11 cellular contexts compared by ENCODE assay signal in the genomic region with DNA sequence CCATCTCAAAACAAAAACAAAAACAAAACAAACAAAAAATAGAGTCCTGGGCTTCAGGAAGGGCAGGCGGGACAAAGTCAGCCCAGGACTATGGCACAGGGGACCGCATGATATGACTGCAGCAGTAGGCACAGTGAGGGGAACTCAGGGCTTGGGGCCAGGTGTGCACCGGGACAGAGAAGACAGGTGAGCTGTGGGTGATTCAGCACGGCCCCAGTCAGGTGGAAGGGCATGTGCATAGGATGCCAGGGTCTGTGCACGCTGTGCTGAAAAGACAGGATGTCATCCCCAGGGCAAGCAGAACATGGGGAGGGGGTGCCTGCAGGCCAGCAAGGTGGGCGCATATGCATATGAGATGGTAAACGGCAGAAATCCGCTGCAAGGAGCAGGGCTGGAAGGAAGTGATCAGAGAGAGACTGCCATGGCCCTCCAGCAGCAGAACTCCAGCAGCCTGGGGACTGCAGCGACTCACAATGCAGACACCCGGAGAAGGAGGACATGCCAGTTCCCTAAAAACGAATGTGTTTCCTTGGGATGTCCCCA. TPM values are rescaled to one million over a fixed set of nuclear protein-coding genes. Genes with fewer than 3 reads are reported as not detected.
A peak's percentile ranks its signal among the peaks of the same experiment; 100 is the strongest.
DNase-seq lines count a peak whose midpoint lies in the region; ATAC-seq, FAIRE-seq and TF ChIP-seq lines count a peak whose summit lies in the region.
"Had no signal": no experiment of that assay in that cellular context is flagged by ENCODE, and none has a peak within 500 bp of the region (broad histone marks: within the 10 kb centered on the region; RNA-seq: fewer than 3 reads in every experiment).

No MANE protein-coding gene starts in this region.

- peak overlapping the region; percentile 80 for H3K4ac ChIP-seq in H1 (replicated peaks; ENCODE audit: insufficient read length, low read depth, low read length)

- TF ChIP-seq EP300 in H1 (IDR thresholded peaks at IDR 0.05; ENCODE audit: borderline replicate concordance in 1 of 2, low read depth in 2 of 2, low read length in 2 of 2): no peak

- H3K4me3 ChIP-seq in H1 (ENCODE audit: extremely low read depth in 1 of 4, insufficient read depth in 2 of 4, low read depth in 3 of 4, low read length in 4 of 4): no peak overlapping the region
- H3K4me3 ChIP-seq in neutrophil (ENCODE audit: low read depth in 1 of 2, low read length in 1 of 2): peak overlapping the region in 1 of 2 experiments; percentile 28

- 0 out of 2 replicates have a peak overlapping the region, but pooled peaks have one; percentile 37 for H3K27ac ChIP-seq in H1 (ENCODE audit: low read depth, low read length)
- peak overlapping the region; percentile 78 for H3K27ac ChIP-seq in neutrophil
- H3K27ac ChIP-seq: HL-60 had no signal

- POLR2A ChIA-PET in H1 (lab: Charles Lee; ENCODE audit: partially characterized antibody): interaction anchor here (0.5 to 1.8 kb wide), 6 partner anchors 12 to 185 kb away, joined by 3 to 6 read pairs (median 3); a partner anchor contains a TSS

- no peak overlapping the region for H3K14ac ChIP-seq in H1 (ENCODE audit: insufficient read length)

- no peak for TF ChIP-seq POLR2A in H1 (IDR thresholded peaks at IDR 0.05; ENCODE audit: control extremely low read depth in 1 of 2, low read depth in 2 of 2, low read length in 2 of 2)

- H3K23me2 ChIP-seq in H1 (ENCODE audit: low read depth, low read length): peaks cover 2% of the 10 kb centered on the region; the same call in 1 of the 2 replicates

- H3K4me1 ChIP-seq in H1 (replicated peaks in 1 of 4; ENCODE audit: control insufficient read depth in 3 of 4, insufficient read depth in 4 of 4, low read length in 3 of 4): peaks cover 16 to 29% (median 21%) of the 10 kb centered on the region in 4 experiments
- H3K4me1 ChIP-seq in neutrophil (ENCODE audit: control insufficient read depth in 1 of 2, insufficient read depth in 1 of 2, low read depth in 1 of 2, low read length in 1 of 2): peaks cover 46 to 63% of the 10 kb centered on the region in 2 experiments

- no peak overlapping the region for H2AK5ac ChIP-seq in H1 (ENCODE audit: low read depth, low read length)

- peaks cover 3 to 88% of the 10 kb centered on the region in 2 experiments; a peak in 3 of 4 replicates for H3K79me2 ChIP-seq in H1 (ENCODE audit: control insufficient read depth in 1 of 2, insufficient read depth in 2 of 2, low read length in 2 of 2)

- H3K4me2 ChIP-seq in H1 (ENCODE audit: insufficient read depth in 1 of 2, low read depth in 2 of 2, low read length in 2 of 2): peak overlapping the region in 1 of 2 experiments; percentile 37; a peak in 3 of 4 replicates

- H3K36me3 Mint-ChIP-seq in CD14-positive monocyte: peaks cover 7 to 17% of the 10 kb centered on the region in 2 donors
- H3K36me3 Mint-ChIP-seq in IgD-negative memory B cell: no peaks in the 10 kb centered on the region

- H2BK5ac ChIP-seq in H1 (ENCODE audit: low read depth, low read length): peak overlapping the region; percentile 82

- H4K5ac ChIP-seq in H1 (ENCODE audit: insufficient read length, low read depth, low read length): no peak overlapping the region

- H4K91ac ChIP-seq in H1 (replicated peaks; ENCODE audit: insufficient read length, low read length): no peak overlapping the region

- peak overlapping the region; percentile 90; the same call in 1 of the 2 replicates for H2BK12ac ChIP-seq in H1 (ENCODE audit: low read depth, low read length)

- H3K27ac Mint-ChIP-seq in CD14-positive monocyte (peak overlapping the region in 6 of 7 donors; percentile 1 to 73 (median 33)), IgD-negative memory B cell (peak overlapping the region in 2 of 3 donors; percentile 6 to 85)

- H3K4me1 Mint-ChIP-seq in CD14-positive monocyte: peaks cover 45% of the 10 kb centered on the region
- peaks cover 33 to 50% (median 35%) of the 10 kb centered on the region in 3 donors for H3K4me1 Mint-ChIP-seq in IgD-negative memory B cell

- TF ChIP-seq RAD21 in H1 (IDR thresholded peaks at IDR 0.05 in 1 of 2, conservative IDR thresholded peaks at IDR 0.05 in 1 of 2; ENCODE audit: low read depth in 2 of 2, low read length in 2 of 2): no peak

- no peak overlapping the region for H3K56ac ChIP-seq in H1 (replicated peaks; ENCODE audit: insufficient read length, low read depth, low read length)

- H3K9me3 ChIP-seq in H1 (ENCODE audit: insufficient read depth in 2 of 2, low read depth in 1 of 2, low read length in 1 of 2) (no peaks in the 10 kb centered on the region), neutrophil (no peaks in the 10 kb centered on the region)

- no peaks in the 10 kb centered on the region for H3K27me3 ChIP-seq in H1 (replicated peaks in 1 of 4; ENCODE audit: control insufficient read depth in 3 of 4, extremely low read depth in 1 of 4, insufficient read depth in 3 of 4, low read length in 3 of 4)
- H3K27me3 ChIP-seq in neutrophil: no peaks in the 10 kb centered on the region

- peaks cover 22% of the 10 kb centered on the region for H3K79me1 ChIP-seq in H1 (ENCODE audit: low read depth, low read length)

- H2BK120ac ChIP-seq in H1 (replicated peaks; ENCODE audit: low read depth, low read length): no peak overlapping the region

- peak overlapping the region; percentile 3; the same call in 1 of the 2 replicates for H3K18ac ChIP-seq in H1 (ENCODE audit: extremely low read depth, low read length)

- CTCF ChIA-PET in H1 (lab: Charles Lee; ENCODE audit: partially characterized antibody): interaction anchor here (1.1 to 7.1 kb wide), 2 partner anchors 13 to 67 kb away, joined by 3 to 66 read pairs; no protein-coding TSS in a partner anchor

- H3K9ac ChIP-seq in H1 (replicated peaks in 1 of 4; ENCODE audit: extremely low read depth in 1 of 4, low read depth in 3 of 4, low read length in 3 of 4): peak overlapping the region in 2 of 4 experiments; percentile 1 to 25; a peak in 1 of 7 replicates

- H4K20me1 ChIP-seq in H1 (replicated peaks in 1 of 2; ENCODE audit: control insufficient read depth in 1 of 2, insufficient read depth in 2 of 2, low read length in 2 of 2): peaks cover 14 to 32% of the 10 kb centered on the region in 2 experiments

- H3K23ac ChIP-seq in H1 (ENCODE audit: insufficient read length): no peak overlapping the region

- H3K9me3 Mint-ChIP-seq in CD14-positive monocyte: no peaks in the 10 kb centered on the region
- H3K9me3 Mint-ChIP-seq in IgD-negative memory B cell: no peaks in the 10 kb centered on the region

- H3K27me3 Mint-ChIP-seq in CD14-positive monocyte (ENCODE audit: low read depth in 3 of 3): peaks cover 0 to 2% (median 0%) of the 10 kb centered on the region in 3 donors
- peaks cover 1% of the 10 kb centered on the region for H3K27me3 Mint-ChIP-seq in IgD-negative memory B cell

- H2BK15ac ChIP-seq in H1 (ENCODE audit: low read length): no peak overlapping the region

- intact Hi-C loops in CD14-positive monocyte (cut with micrococcal nuclease): no loop called here

- H4K8ac ChIP-seq in H1 (ENCODE audit: extremely low read depth, insufficient read depth, low read length): no peak overlapping the region; the same call in 1 of the 2 replicates

- WGBS in H1 (ENCODE audit: extremely low coverage in 1 of 2, insufficient coverage in 1 of 2, insufficient read length in 1 of 2, insufficient replicate concordance in 2 of 2, low coverage in 1 of 2, low lambda C conversion rate in 2 of 2, missing lambda C conversion rate in 1 of 2), 2 experiments: 72% methylated on average over 11 of the region's 11 CpGs; no CpG with 5 or more reads in 1 of the 2 experiments

- no peak for ATAC-seq in HG03175 (IDR thresholded peaks at IDR 0.05; ENCODE audit: unreplicated experiment)

- H2AFZ ChIP-seq in H1 (ENCODE audit: low read length): no peak overlapping the region

- H2BK20ac ChIP-seq in H1 (ENCODE audit: low read length): no peak overlapping the region

- DNase-seq in CD14-positive monocyte (ENCODE audit: low spot score) (no peak), H1 (ENCODE audit: low read depth in 1 of 2, low spot score in 2 of 2) (peak in 1 of 2 experiments; percentile 57), DMS153 treated with DMSO at 0.1 percent for 48 hours (lab: John Stamatoyannopoulos, UW; ENCODE audit: unreplicated experiment) (no peak), cerebellar nuclear complex (lab: John Stamatoyannopoulos, UW) (no peak)
- no peak for DNase-seq in activated CD4-positive, alpha-beta T cell treated with anti-CD3 and anti-CD28 coated beads for 1 hour

- no peak for FAIRE-seq in H1 (lab: Jason Lieb, UNC)
- FAIRE-seq: G401.6 had no signal

- no peak for TF ChIP-seq CTCF in CD14-positive monocyte (IDR thresholded peaks at IDR 0.05)
- no peak for TF ChIP-seq CTCF in H1 (IDR thresholded peaks at IDR 0.05; ENCODE audit: control extremely low read depth in 1 of 3, insufficient read depth in 1 of 3, low read depth in 1 of 3, low read length in 3 of 3)
- no peak for TF ChIP-seq CTCF in neutrophil (IDR thresholded peaks at IDR 0.05)

- H3K4me3 Mint-ChIP-seq in CD14-positive monocyte (no peak overlapping the region), IgD-negative memory B cell (peak overlapping the region in 2 of 4 donors; percentile 81 to 86)

- H3K36me3 ChIP-seq in H1 (ENCODE audit: control insufficient read depth in 2 of 4, insufficient read depth in 4 of 4, low read length in 3 of 4): no peaks in the 10 kb centered on the region
- H3K36me3 ChIP-seq in neutrophil: no peaks in the 10 kb centered on the region

RNA-seq across cellular contexts. Expression of a gene that starts 15.0 kb away (rescaled TPM):
- polyA plus RNA-seq in CD14-positive monocyte: 1 to 10 TPM; 5.2 to 6.1 TPM
- 28.5 TPM for polyA plus RNA-seq in IgD-negative memory B cell
- 36.6 and 37.2 TPM in 2 replicates for total RNA-seq in H1 (2021; fragmentation: NEBNext Ultra II Directional; extraction: Animal tissue kit (Norgen Biotek cat#: 25700))
- 17.6 and 22.4 TPM in 2 replicates for polyA plus RNA-seq in H1 (2011; rRNA removed)
- polyA plus RNA-seq in H1 (2011; cell fraction: cytosol; rRNA removed): 15.2 TPM
- 31.3 TPM for polyA plus RNA-seq in H1 (2011; cell fraction: nucleus; rRNA removed)
- 29.7 to 35.7 TPM (median 31.8 TPM) in 4 replicates for polyA plus RNA-seq in H1 (2012, experiment 1 of 2)
- polyA plus RNA-seq in H1 (2012, experiment 2 of 2): 13.3 TPM
- polyA plus RNA-seq in H1 (2013, experiment 1 of 2): 18.0 TPM
- 17.5 TPM for polyA plus RNA-seq in H1 (2013, experiment 2 of 2)
- 19.7 and 27.4 TPM in 2 replicates for polyA minus RNA-seq in H1 (2011; rRNA and poly(A)+ RNA removed)
- polyA minus RNA-seq in H1 (2011; cell fraction: cytosol; rRNA and poly(A)+ RNA removed): 28.3 TPM
- polyA minus RNA-seq in H1 (2011; cell fraction: nucleus; rRNA and poly(A)+ RNA removed): 32.3 TPM

RNA-seq across cellular contexts. Expression of a gene that starts 39.2 kb away (rescaled TPM):
- not detected for polyA plus RNA-seq in CD14-positive monocyte
- not detected for polyA plus RNA-seq in IgD-negative memory B cell
- total RNA-seq in H1 (2021; fragmentation: NEBNext Ultra II Directional; extraction: Animal tissue kit (Norgen Biotek cat#: 25700)): 0.32 and 0.33 TPM in 2 replicates
- 0.11 TPM in 1 of 2 replicates, not detected in the other for polyA plus RNA-seq in H1 (2011; rRNA removed)
- polyA plus RNA-seq in H1 (2011; cell fraction: cytosol; rRNA removed): 0.30 TPM
- polyA plus RNA-seq in H1 (2011; cell fraction: nucleus; rRNA removed): 0.17 TPM
- 0.19 to 0.40 TPM (median 0.35 TPM) in 4 replicates for polyA plus RNA-seq in H1 (2012, experiment 1 of 2)
- 0.37 TPM for polyA plus RNA-seq in H1 (2012, experiment 2 of 2)
- polyA plus RNA-seq in H1 (2013, experiment 1 of 2): 0.55 TPM
- polyA plus RNA-seq in H1 (2013, experiment 2 of 2): 0.64 TPM
- 0.44 TPM in 1 of 2 replicates, not detected in the other for polyA minus RNA-seq in H1 (2011; rRNA and poly(A)+ RNA removed)
- not detected for polyA minus RNA-seq in H1 (2011; cell fraction: cytosol; rRNA and poly(A)+ RNA removed)
- not detected for polyA minus RNA-seq in H1 (2011; cell fraction: nucleus; rRNA and poly(A)+ RNA removed)
- total RNA-seq: omental fat pad had no signal

RNA-seq across cellular contexts. Expression of a gene that starts 39.5 kb away (rescaled TPM):
- polyA plus RNA-seq in CD14-positive monocyte (under 1 TPM in 1 of 2 donors, not detected in 1; 0.58 TPM), IgD-negative memory B cell (3.6 TPM), H1 (2011; rRNA removed) (2.1 and 2.8 TPM in 2 replicates)
- 4.2 and 4.5 TPM in 2 replicates for total RNA-seq in H1 (2021; fragmentation: NEBNext Ultra II Directional; extraction: Animal tissue kit (Norgen Biotek cat#: 25700))
- polyA plus RNA-seq in H1 (2011; cell fraction: cytosol; rRNA removed): 3.1 TPM
- polyA plus RNA-seq in H1 (2011; cell fraction: nucleus; rRNA removed): 4.2 TPM
- 3.6 to 5.5 TPM (median 4.1 TPM) in 4 replicates for polyA plus RNA-seq in H1 (2012, experiment 1 of 2)
- 1.7 TPM for polyA plus RNA-seq in H1 (2012, experiment 2 of 2)
- polyA plus RNA-seq in H1 (2013, experiment 1 of 2): 3.3 TPM
- polyA plus RNA-seq in H1 (2013, experiment 2 of 2): 2.9 TPM
- 1.9 TPM in 2 replicates for polyA minus RNA-seq in H1 (2011; rRNA and poly(A)+ RNA removed)
- polyA minus RNA-seq in H1 (2011; cell fraction: cytosol; rRNA and poly(A)+ RNA removed): 2.9 TPM
- 4.1 TPM for polyA minus RNA-seq in H1 (2011; cell fraction: nucleus; rRNA and poly(A)+ RNA removed)
